Comparison of ENCODE assay signal across 17 cellular contexts in the genomic region with DNA sequence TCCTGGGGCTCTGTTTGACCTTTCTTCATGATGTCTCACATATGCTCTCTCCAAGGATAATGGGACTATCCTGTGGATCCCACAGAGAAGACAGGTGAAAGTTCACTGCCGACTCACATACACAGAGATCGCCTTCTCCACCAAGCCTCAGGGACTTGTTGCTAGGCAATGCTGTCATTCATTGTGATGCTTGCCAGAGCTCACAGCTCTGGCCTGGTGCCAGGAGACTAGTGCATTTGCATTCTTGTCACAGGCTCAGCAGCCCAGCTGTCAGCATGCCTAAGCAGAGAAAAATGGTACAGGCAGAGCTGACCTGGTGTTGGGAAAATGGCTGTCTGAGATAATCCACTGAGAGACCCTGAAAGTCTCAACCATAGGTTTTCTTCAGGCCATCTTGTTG.
A peak's percentile ranks its signal among the peaks of the same experiment; 100 is the strongest.
DNase-seq lines count a peak whose midpoint lies in the region; ATAC-seq and TF ChIP-seq lines count a peak whose summit lies in the region.
"Had no signal": no experiment of that assay in that cellular context is flagged by ENCODE, and none has a peak within 500 bp of the region (broad histone marks: within the 10 kb centered on the region; RNA-seq: fewer than 3 reads in every experiment).

No MANE protein-coding gene starts in this region.

- H3K9ac ChIP-seq in mammary epithelial cell (ENCODE audit: insufficient read depth, low read length), result no peak overlapping the region

- in situ Hi-C loops in mammary epithelial cell (cut with MboI; ENCODE audit: low sequenced_read_pairs in 2 of 2), result no loop called here

- CTCF ChIA-PET in mammary epithelial cell (lab: Charles Lee; ENCODE audit: low non-redundant PET), result no interaction called here

- no peak overlapping the region for H2AFZ ChIP-seq in mammary epithelial cell (ENCODE audit: low read depth, low read length)
- H2AFZ ChIP-seq: GM23338 had no signal

- H4K20me1 ChIP-seq in mammary epithelial cell (ENCODE audit: insufficient read depth, low read length), result no peaks in the 10 kb centered on the region

- dilution Hi-C loops in mammary epithelial cell (cut with HindIII; ENCODE audit: low sequenced_read_pairs), result no loop called here

- no peaks in the 10 kb centered on the region for H3K27me3 ChIP-seq in mammary epithelial cell (ENCODE audit: insufficient read depth, low read length)
- H3K27me3 ChIP-seq: Peyer's patch, vagina had no signal

- TF ChIP-seq POLR2A in erythroblast (IDR thresholded peaks at IDR 0.05; ENCODE audit: low read length), result no peak

- no peaks in the 10 kb centered on the region for H3K9me3 ChIP-seq in mammary epithelial cell (replicated peaks; ENCODE audit: insufficient read depth, low read length)
- H3K9me3 ChIP-seq: Peyer's patch, psoas muscle, vagina had no signal

- H3K4me1 ChIP-seq in mammary epithelial cell (ENCODE audit: insufficient read depth, low read length), result no peaks in the 10 kb centered on the region
- H3K4me1 ChIP-seq: Peyer's patch, psoas muscle, vagina had no signal

- intact Hi-C loops in mammary epithelial cell (cut with micrococcal nuclease), result no loop called here

- H3K27ac ChIP-seq in mammary epithelial cell (ENCODE audit: insufficient read depth, low read depth, low read length), result no peak overlapping the region
- H3K27ac ChIP-seq: Peyer's patch, psoas muscle, vagina had no signal

- ATAC-seq in HG03439 (IDR thresholded peaks at IDR 0.05; ENCODE audit: unreplicated experiment), result no peak
- ATAC-seq: GM23338; natural killer cell treated with Interleukin-12 subunit alpha and Interleukin-12 subunit beta and Interleukin-15 and Interleukin-18, amount 100 ng/mL, for 72 hours; psoas muscle had no signal

- TF ChIP-seq CTCF in GM20000 (IDR thresholded peaks at IDR 0.05; ENCODE audit: extremely low read depth, missing control alignments), result no peak
- TF ChIP-seq CTCF in mammary epithelial cell (conservative IDR thresholded peaks at IDR 0.05 in 1 of 2, IDR thresholded peaks at IDR 0.05 in 1 of 2; ENCODE audit: extremely low read depth in 1 of 2, insufficient read depth in 1 of 2, low read depth in 1 of 2, low read length in 2 of 2), result no peak

- no peak overlapping the region for H3K4me2 ChIP-seq in mammary epithelial cell (ENCODE audit: insufficient read depth, low read depth, low read length)
- H3K4me2 ChIP-seq: GM23338 had no signal

- peak; percentile 1 for DNase-seq in GM20000 (ENCODE audit: low spot score)
- DNase-seq in NCI-H2171 treated with DMSO at 0.1 percent for 48 hours (lab: John Stamatoyannopoulos, UW), result peak; percentile 85
- DNase-seq in erythroblast (lab: John Stamatoyannopoulos, UW), result peak; percentile 1
- DNase-seq in pons (ENCODE audit: low spot score), result peak; percentile 90
- no peak for DNase-seq in NCI-H2227 (lab: John Stamatoyannopoulos, UW; ENCODE audit: unreplicated experiment)
- no peak for DNase-seq in activated T-cell treated with anti-CD3 and anti-CD28 coated beads, Interleukin-2, amount 50 U/mL, for 1 hour
- no peak for DNase-seq in mammary epithelial cell
- DNase-seq: activated CD8-positive, alpha-beta memory T cell treated with anti-CD3 and anti-CD28 coated beads for 24 hours; NCI-H1417; NCI-H524 treated with DMSO at 0.1 percent for 48 hours; Peyer's patch; psoas muscle; stimulated activated naive CD4-positive, alpha-beta T cell treated with Interleukin-2 at 50 U/mL for 16 hours had no signal

- no peaks in the 10 kb centered on the region for H3K79me2 ChIP-seq in mammary epithelial cell (ENCODE audit: insufficient read depth, low read length)

- H3K4me3 ChIP-seq in mammary epithelial cell (replicated peaks in 1 of 3; ENCODE audit: insufficient read depth in 1 of 3, low read depth in 2 of 3, low read length in 3 of 3), result no peak overlapping the region
- H3K4me3 ChIP-seq: GM23338, Peyer's patch, psoas muscle, vagina had no signal

- no CpG with 5 or more reads among the region's 2 CpGs for WGBS in mammary epithelial cell (ENCODE audit: low coverage, missing lambda C conversion rate)

- no peaks in the 10 kb centered on the region for H3K36me3 ChIP-seq in mammary epithelial cell (ENCODE audit: insufficient read depth, low read length)
- H3K36me3 ChIP-seq: Peyer's patch, vagina had no signal

- no TSS peak for BruUV-seq in mammary epithelial cell (replicated peaks; lab: Mats Ljungman, UMichigan)

Comparison
In these comparisons a context has a peak if more than half of its experiments do, and no peak if none do; other contexts are left out.
1. DNase-seq: peak in GM20000 (single experiment), NCI-H2171 treated with DMSO at 0.1 percent for 48 hours (single experiment), erythroblast (2 of 2) and pons (single experiment); none in NCI-H2227 (single experiment), activated T-cell treated with anti-CD3 and anti-CD28 coated beads, Interleukin-2, amount 50 U/mL, for 1 hour (single experiment) and mammary epithelial cell (single experiment).